ENCODE assay signal across 1 cellular context in the genomic region with DNA sequence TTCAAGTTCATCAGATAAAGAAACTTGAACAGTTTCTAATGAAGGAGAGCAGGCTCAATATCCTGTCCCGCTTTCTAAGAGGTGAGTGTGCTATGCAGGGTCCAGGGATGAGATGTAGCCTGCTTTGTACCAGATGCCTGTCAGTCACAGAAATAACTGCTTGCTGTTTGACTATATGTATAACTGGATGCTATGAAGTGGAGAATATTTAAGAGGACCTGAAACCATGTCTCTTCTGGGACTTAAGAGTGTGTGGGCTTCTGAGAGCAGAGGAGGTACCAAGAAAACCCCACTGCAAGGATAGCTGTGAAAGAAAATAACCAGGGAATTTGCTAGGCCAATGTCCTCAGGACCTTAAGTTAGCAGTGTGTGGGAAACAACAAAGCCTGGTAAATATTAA.
A peak's percentile ranks its signal among the peaks of the same experiment; 100 is the strongest.
TF ChIP-seq lines count a peak whose summit lies in the region.

No MANE protein-coding gene starts in this region.

TF ChIP-seq in GM12878, 131 proteins besides CTCF, POLR2A, EP300 and RAD21 (continued from another document):
- no peak for TF ChIP-seq WRNIP1 (IDR thresholded peaks at IDR 0.05; ENCODE audit: borderline replicate concordance, low read depth, low read length)
- no peak for TF ChIP-seq YY1 (IDR thresholded peaks at IDR 0.05; ENCODE audit: low read depth, low read length)
- TF ChIP-seq RUNX3 (IDR thresholded peaks at IDR 0.05; ENCODE audit: low read length): peak; percentile 22; the same call in 1 of the 2 replicates
- peak; percentile 45; the same call in 1 of the 2 replicates for TF ChIP-seq IKZF1 (conservative IDR thresholded peaks at IDR 0.05)
- peak; percentile 66 for TF ChIP-seq SPI1 (IDR thresholded peaks at IDR 0.05; ENCODE audit: borderline replicate concordance, insufficient read depth, low read depth, low read length)
- no peak for TF ChIP-seq SMAD5 (IDR thresholded peaks at IDR 0.05; ENCODE audit: low read depth)
- TF ChIP-seq MTA2 (IDR thresholded peaks at IDR 0.05; ENCODE audit: low read depth): no peak
- TF ChIP-seq ZNF592 (IDR thresholded peaks at IDR 0.05): no peak
- TF ChIP-seq TARDBP (IDR thresholded peaks at IDR 0.05; ENCODE audit: borderline replicate concordance): no peak
- no peak for TF ChIP-seq HCFC1 (IDR thresholded peaks at IDR 0.05; ENCODE audit: low read length)
- TF ChIP-seq KLF5 (IDR thresholded peaks at IDR 0.05; ENCODE audit: partially characterized antibody): no peak
- TF ChIP-seq RFX5 (IDR thresholded peaks at IDR 0.05; ENCODE audit: low read depth, low read length): no peak
TF ChIP-seq in GM12878: peak in this region for 6.
